Comparison of ENCODE assay signal across 11 cellular contexts in genomic region chr6:69784595-69785377, GRCh38. TPM values are rescaled to one million over a fixed set of nuclear protein-coding genes. Genes with fewer than 3 reads are reported as not detected.
A peak's percentile ranks its signal among the peaks of the same experiment; 100 is the strongest.
DNase-seq lines count a peak whose midpoint lies in the region; ATAC-seq, FAIRE-seq and TF ChIP-seq lines count a peak whose summit lies in the region.
"Had no signal": no experiment of that assay in that cellular context is flagged by ENCODE, and none has a peak within 500 bp of the region (broad histone marks: within the 10 kb centered on the region; RNA-seq: fewer than 3 reads in every experiment).

No MANE protein-coding gene starts in this region.

- H3K27me3 Mint-ChIP-seq in activated T-cell treated with anti-CD3 and anti-CD28 coated beads, Interleukin-2, amount 50 U/mL, for 4 hours (ENCODE audit: low read depth) = no peaks in the 10 kb centered on the region
- H3K27me3 Mint-ChIP-seq in activated T-cell treated with anti-CD3 and anti-CD28 coated beads, Interleukin-2, amount 50 U/mL, for 24 hours = no peaks in the 10 kb centered on the region

- H3K4me3 ChIP-seq in MM.1S (ENCODE audit: low read length) (no peak overlapping the region), tibial nerve (no peak overlapping the region)

- peaks cover 33% of the 10 kb centered on the region for H3K36me3 Mint-ChIP-seq in activated T-cell treated with anti-CD3 and anti-CD28 coated beads, Interleukin-2, amount 50 U/mL, for 4 hours (ENCODE audit: insufficient read depth)
- peaks cover 51% of the 10 kb centered on the region for H3K36me3 Mint-ChIP-seq in activated T-cell treated with anti-CD3 and anti-CD28 coated beads, Interleukin-2, amount 50 U/mL, for 24 hours (ENCODE audit: low read depth)

- no peak overlapping the region for H3K27ac ChIP-seq in MM.1S (ENCODE audit: low read length)
- H3K27ac ChIP-seq in tibial nerve = no peak overlapping the region

- no peaks in the 10 kb centered on the region for H3K9me3 ChIP-seq in MM.1S (replicated peaks; ENCODE audit: insufficient read depth, low read length)
- H3K9me3 ChIP-seq in tibial nerve = no peaks in the 10 kb centered on the region

- no peak for TF ChIP-seq EP300 in tibial nerve (IDR thresholded peaks at IDR 0.05)

- H3K27me3 ChIP-seq in MM.1S (replicated peaks; ENCODE audit: insufficient read depth, low read length) (no peaks in the 10 kb centered on the region), tibial nerve (no peaks in the 10 kb centered on the region)

- peak overlapping the region; percentile 26 for H3K4me2 ChIP-seq in MM.1S (ENCODE audit: low read depth, low read length)

- WGBS in tibial nerve, 2 donors = 87 to 88% methylated on average over 3 of the region's 3 CpGs

- H3K9me2 ChIP-seq in MM.1S (replicated peaks; ENCODE audit: insufficient read depth, low read length) = no peaks in the 10 kb centered on the region

- no peaks in the 10 kb centered on the region; the same call in 1 of the 2 replicates for H3K36me3 ChIP-seq in MM.1S (replicated peaks; ENCODE audit: insufficient read depth, low read length)
- H3K36me3 ChIP-seq in tibial nerve = peaks cover 0 to 16% (median 0%) of the 10 kb centered on the region in 3 donors

- no peaks in the 10 kb centered on the region for H3K9me3 Mint-ChIP-seq in activated T-cell treated with anti-CD3 and anti-CD28 coated beads, Interleukin-2, amount 50 U/mL, for 4 hours
- H3K9me3 Mint-ChIP-seq in activated T-cell treated with anti-CD3 and anti-CD28 coated beads, Interleukin-2, amount 50 U/mL, for 24 hours = no peaks in the 10 kb centered on the region

- peaks cover 24% of the 10 kb centered on the region for H3K79me2 ChIP-seq in MM.1S (ENCODE audit: low read length)

- H3K4me1 ChIP-seq in MM.1S (ENCODE audit: low read length) (peaks cover 8% of the 10 kb centered on the region), tibial nerve (peaks cover 0 to 10% (median 0%) of the 10 kb centered on the region in 4 donors)

- TF ChIP-seq POLR2A in tibial nerve (IDR thresholded peaks at IDR 0.05) (no peak), GM12892 (IDR thresholded peaks at IDR 0.05; ENCODE audit: low read depth, low read length) (no peak)

- 0 out of 2 replicates have a peak, but pooled peaks have one; percentile 9 for TF ChIP-seq CTCF in MM.1S (IDR thresholded peaks at IDR 0.05; ENCODE audit: low read length)
- TF ChIP-seq CTCF in tibial nerve (IDR thresholded peaks at IDR 0.05) = no peak

- DNase-seq in activated T-cell treated with anti-CD3 and anti-CD28 coated beads, Interleukin-2, amount 50 U/mL, for 4 hours = no peak
- no peak for DNase-seq in activated T-cell treated with anti-CD3 and anti-CD28 coated beads, Interleukin-2, amount 50 U/mL, for 24 hours
- DNase-seq in MM.1S = peak; percentile 29
- no peak for DNase-seq in stimulated activated naive CD8-positive, alpha-beta T cell treated with anti-CD3 and anti-CD28 coated beads, Interleukin-15, Interleukin-2, amounts not matched to agents 100 U/mL and 50 U/mL, for 24 hours
- DNase-seq in tibial nerve (ENCODE audit: low spot score in 2 of 2) = no peak
- DNase-seq in GM12892 (ENCODE audit: insufficient read length) = no peak
- no peak for DNase-seq in midbrain (lab: John Stamatoyannopoulos, UW)
- DNase-seq: NCI-H69; stimulated activated CD4-positive, alpha-beta T cell treated with anti-CD3 and anti-CD28 coated beads, Interleukin-12 subunit alpha, Interleukin-12 subunit beta, amount 100 ng/mL, for 4 hours had no signal

- H3K4me1 Mint-ChIP-seq in activated T-cell treated with anti-CD3 and anti-CD28 coated beads, Interleukin-2, amount 50 U/mL, for 4 hours (ENCODE audit: low read depth) = peaks cover 52% of the 10 kb centered on the region
- H3K4me1 Mint-ChIP-seq in activated T-cell treated with anti-CD3 and anti-CD28 coated beads, Interleukin-2, amount 50 U/mL, for 24 hours (ENCODE audit: low read depth) = peaks cover 57% of the 10 kb centered on the region

- peak; percentile 62 to 69 for ATAC-seq in activated T-cell treated with anti-CD3 and anti-CD28 coated beads, Interleukin-2, amount 50 U/mL, for 4 hours
- peak; percentile 69 for ATAC-seq in HG02763 (IDR thresholded peaks at IDR 0.05; ENCODE audit: unreplicated experiment)
- peak; percentile 28 for ATAC-seq in stimulated activated naive CD8-positive, alpha-beta T cell treated with anti-CD3 and anti-CD28 coated beads, Interleukin-15, Interleukin-2, amounts not matched to agents 100 U/mL and 50 U/mL, for 24 hours

- H3K27ac Mint-ChIP-seq in activated T-cell treated with anti-CD3 and anti-CD28 coated beads, Interleukin-2, amount 50 U/mL, for 24 hours = no peak overlapping the region

- H3K4me3 Mint-ChIP-seq in activated T-cell treated with anti-CD3 and anti-CD28 coated beads, Interleukin-2, amount 50 U/mL, for 4 hours = no peak overlapping the region
- no peak overlapping the region for H3K4me3 Mint-ChIP-seq in activated T-cell treated with anti-CD3 and anti-CD28 coated beads, Interleukin-2, amount 50 U/mL, for 24 hours

- H3F3A ChIP-seq in MM.1S (ENCODE audit: insufficient read depth, low read length) = 0 out of 2 replicates have a peak, but pooled peaks cover 3% of the 10 kb centered on the region

- no peaks in the 10 kb centered on the region for H4K20me1 ChIP-seq in MM.1S (ENCODE audit: insufficient read depth, low read length)

- FAIRE-seq in GM12892 (lab: Jason Lieb, UNC) = no peak
- FAIRE-seq: astrocyte had no signal

- H3K9ac ChIP-seq in MM.1S (ENCODE audit: low read length) = no peak overlapping the region

- H2AFZ ChIP-seq in MM.1S (ENCODE audit: low read length) = no peak overlapping the region

RNA-seq across cellular contexts. Expression of gene LMBRD1, which starts 12.0 kb away (rescaled TPM):
- total RNA-seq in activated T-cell treated with anti-CD3 and anti-CD28 coated beads, Interleukin-2, amount 50 U/mL, for 4 hours = 10 to 100 TPM in 2 of 3 donors, 1 to 10 TPM in 1; 9.0 to 11.8 (median 10.6) TPM
- total RNA-seq in tibial nerve = 100 to 1,000 TPM in 1 of 4 donors, 10 to 100 TPM in 3; 65.7 to 110 (median 77.3) TPM
- 24.1 TPM for polyA plus RNA-seq in GM12892 (2012; ENCODE audit: missing spikeins)

Comparison
In these comparisons a context has a peak if more than half of its experiments do, and no peak if none do; other contexts are left out.
1. RNA of gene LMBRD1, which starts 12.0 kb away (total RNA-seq): 65.7 to 110 TPM in tibial nerve; 9.0 to 11.8 TPM in activated T-cell treated with anti-CD3 and anti-CD28 coated beads, Interleukin-2, amount 50 U/mL, for 4 hours; every median in the first group is over 4 times any median in the second.
2. Peak in every context shown above with its lines, with median percentiles within 50 percentile points of each other: ATAC-seq.